Comparison of ENCODE assay signal across 25 cellular contexts in the genomic region with DNA sequence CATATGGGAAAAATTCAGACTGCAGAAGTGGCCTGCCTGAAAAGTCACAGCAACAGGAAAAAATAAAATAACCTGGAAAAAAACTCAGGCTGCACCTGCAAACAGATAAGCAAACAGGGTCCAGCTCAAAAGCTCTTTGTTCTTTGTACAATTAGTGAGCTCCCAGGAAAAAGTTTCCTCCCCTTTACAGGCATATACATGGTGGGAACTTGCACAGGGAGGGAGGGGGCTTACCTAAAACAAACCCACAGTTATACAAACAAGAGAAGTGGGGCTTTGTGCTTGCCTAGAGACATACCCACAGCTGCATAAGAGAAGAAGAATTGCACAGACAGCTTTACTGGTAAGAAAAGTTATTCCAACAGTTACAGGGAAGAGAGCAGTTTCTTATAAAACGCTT.
"Had no signal": no experiment of that assay in that cellular context is flagged by ENCODE, and none has a peak within 500 bp of the region (broad histone marks: within the 10 kb centered on the region; RNA-seq: fewer than 3 reads in every experiment).

No MANE protein-coding gene starts in this region.

- H3K27ac ChIP-seq: SK-N-MC had no signal

- H3K36me3 Mint-ChIP-seq: activated CD8-positive, alpha-beta memory T cell treated with anti-CD3 and anti-CD28 coated beads, Interleukin-2, amount 10 ng/mL, durations not matched to agents 7 days and 5 days; activated naive CD4-positive, alpha-beta T cell treated with anti-CD3 and anti-CD28 coated beads, Interleukin-2, amount 50 U/mL, for 24 hours; T-cell had no signal

- DNase-seq: activated B cell treated with CpG ODN at 0.5 μM for 24 hours; activated CD4-positive, alpha-beta T cell treated with anti-CD3 and anti-CD28 coated beads for 1 hour; activated CD4-positive, alpha-beta T cell treated with anti-CD3 and anti-CD28 coated beads, Interleukin-2, amount 10 ng/mL, durations not matched to agents 24 days and 14 days; activated CD4-positive, alpha-beta T cell treated with anti-CD3 and anti-CD28 coated beads, Interleukin-2, amount 50 U/mL, for 48 hours; activated CD8-positive, alpha-beta memory T cell treated with anti-CD3 and anti-CD28 coated beads, Interleukin-2, amount 10 ng/mL, durations not matched to agents 7 days and 5 days; activated effector memory CD4-positive, alpha-beta T cell treated with Interleukin-2 at 50 U/mL for 16 hours; activated naive CD4-positive, alpha-beta T cell; activated T-cell treated with anti-CD3 and anti-CD28 coated beads, Interleukin-2, amount 50 U/mL, for 24 hours; aorta; central memory CD4-positive, alpha-beta T cell; IMR-90; KBM-7; NCI-H1048; NCI-H1436 treated with DMSO at 0.1 percent for 48 hours; NCI-H1930; NCI-H2107; NCI-H510A treated with DMSO at 0.1 percent for 48 hours; PC-3; SIG-M5; T-cell; T-helper 2 cell; T1000 had no signal

- H3K4me3 Mint-ChIP-seq: activated B cell treated with CpG ODN at 0.5 μM for 24 hours; activated CD4-positive, alpha-beta T cell treated with anti-CD3 and anti-CD28 coated beads, Interleukin-2, amount 10 ng/mL, durations not matched to agents 24 days and 14 days; activated CD8-positive, alpha-beta memory T cell treated with anti-CD3 and anti-CD28 coated beads, Interleukin-2, amount 10 ng/mL, durations not matched to agents 7 days and 5 days; activated naive CD4-positive, alpha-beta T cell treated with anti-CD3 and anti-CD28 coated beads, Interleukin-2, amount 50 U/mL, for 24 hours; activated T-cell treated with anti-CD3 and anti-CD28 coated beads, Interleukin-2, amount 50 U/mL, for 24 hours; activated T-helper 1 cell treated with anti-CD3 and anti-CD28 coated beads, Interleukin-12 subunit alpha, Interleukin-12 subunit beta, Interleukin-2, Interleukin-4 antibody, amounts not matched to agents 30 ng/mL and 10 ng/mL and 1 ng/mL, durations not matched to agents 14 hours and 24 hours and 36 hours; T-cell had no signal

- H3K9me3 Mint-ChIP-seq: activated B cell treated with CpG ODN at 0.5 μM for 24 hours; activated CD4-positive, alpha-beta T cell treated with anti-CD3 and anti-CD28 coated beads, Interleukin-2, amount 10 ng/mL, durations not matched to agents 24 days and 14 days; activated naive CD4-positive, alpha-beta T cell treated with anti-CD3 and anti-CD28 coated beads, Interleukin-2, amount 50 U/mL, for 24 hours; activated T-cell treated with anti-CD3 and anti-CD28 coated beads, Interleukin-2, amount 50 U/mL, for 24 hours; activated T-helper 1 cell treated with anti-CD3 and anti-CD28 coated beads, Interleukin-12 subunit alpha, Interleukin-12 subunit beta, Interleukin-2, Interleukin-4 antibody, amounts not matched to agents 30 ng/mL and 10 ng/mL and 1 ng/mL, durations not matched to agents 14 hours and 24 hours and 36 hours; T-cell had no signal

- H3K4me3 ChIP-seq: SK-N-MC had no signal

- H3K4me1 Mint-ChIP-seq: activated B cell treated with CpG ODN at 0.5 μM for 24 hours; activated CD4-positive, alpha-beta T cell treated with anti-CD3 and anti-CD28 coated beads, Interleukin-2, amount 10 ng/mL, durations not matched to agents 24 days and 14 days; activated CD8-positive, alpha-beta memory T cell treated with anti-CD3 and anti-CD28 coated beads, Interleukin-2, amount 10 ng/mL, durations not matched to agents 7 days and 5 days; activated naive CD4-positive, alpha-beta T cell treated with anti-CD3 and anti-CD28 coated beads, Interleukin-2, amount 50 U/mL, for 24 hours; T-cell had no signal

- ATAC-seq: activated CD8-positive, alpha-beta memory T cell treated with anti-CD3 and anti-CD28 coated beads, Interleukin-2, amount 10 ng/mL, durations not matched to agents 7 days and 5 days; PC-3; T-cell had no signal

- H3K27ac Mint-ChIP-seq: activated B cell treated with CpG ODN at 0.5 μM for 24 hours; activated CD4-positive, alpha-beta T cell treated with anti-CD3 and anti-CD28 coated beads, Interleukin-2, amount 10 ng/mL, durations not matched to agents 24 days and 14 days; activated CD8-positive, alpha-beta memory T cell treated with anti-CD3 and anti-CD28 coated beads, Interleukin-2, amount 10 ng/mL, durations not matched to agents 7 days and 5 days; activated naive CD4-positive, alpha-beta T cell treated with anti-CD3 and anti-CD28 coated beads, Interleukin-2, amount 50 U/mL, for 24 hours; activated T-cell treated with anti-CD3 and anti-CD28 coated beads, Interleukin-2, amount 50 U/mL, for 24 hours; activated T-helper 1 cell treated with anti-CD3 and anti-CD28 coated beads, Interleukin-12 subunit alpha, Interleukin-12 subunit beta, Interleukin-2, Interleukin-4 antibody, amounts not matched to agents 30 ng/mL and 10 ng/mL and 1 ng/mL, durations not matched to agents 14 hours and 24 hours and 36 hours; T-cell had no signal
